9 cellular contexts compared by ENCODE assay signal in the genomic region with DNA sequence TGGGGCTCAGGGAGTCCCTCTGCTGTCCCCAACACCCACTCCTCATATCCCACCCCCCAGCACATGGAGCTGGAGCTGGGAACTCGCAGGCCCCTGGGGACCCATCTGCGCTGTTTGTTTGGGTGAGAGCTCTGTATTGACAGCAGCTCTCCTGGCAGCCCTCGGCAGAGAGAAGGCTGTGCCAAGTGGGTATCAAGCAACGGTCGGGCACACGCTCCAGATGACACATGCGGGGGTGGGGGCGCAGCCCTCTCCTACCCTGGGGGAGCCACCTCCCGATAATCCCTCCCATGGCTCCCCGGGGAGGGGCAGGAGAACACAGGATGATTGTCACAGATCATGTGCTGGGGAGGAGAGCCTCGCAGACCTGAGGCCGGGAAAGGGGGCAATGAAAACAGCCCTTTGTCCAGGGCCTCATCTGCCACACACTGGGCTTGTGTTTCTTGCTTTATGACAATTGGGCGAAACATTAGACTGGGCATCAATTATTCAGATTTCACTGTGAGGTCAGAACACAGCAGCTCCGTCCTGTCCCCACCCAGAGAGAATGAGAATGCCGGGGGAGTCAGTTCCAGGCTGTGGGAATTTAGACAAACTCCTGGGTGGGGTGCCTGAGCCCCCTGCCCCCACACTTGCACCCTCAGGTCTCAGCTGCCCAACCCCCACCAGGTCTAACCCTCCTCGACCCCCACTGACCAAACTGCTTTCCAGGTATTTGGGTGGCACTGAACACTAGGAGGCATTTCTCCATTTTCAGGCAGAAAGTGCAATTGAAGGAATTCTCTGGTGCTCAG. TPM values are rescaled to one million over a fixed set of nuclear protein-coding genes. Genes with fewer than 3 reads are reported as not detected.
DNase-seq lines count a peak whose midpoint lies in the region; ATAC-seq and TF ChIP-seq lines count a peak whose summit lies in the region.
"Had no signal": no experiment of that assay in that cellular context is flagged by ENCODE, and none has a peak within 500 bp of the region (broad histone marks: within the 10 kb centered on the region; RNA-seq: fewer than 3 reads in every experiment).

No MANE protein-coding gene starts in this region.

- H3K27me3 ChIP-seq in H7 (ENCODE audit: control insufficient read depth, insufficient read depth, low read length) = no peaks in the 10 kb centered on the region
- no peaks in the 10 kb centered on the region for H3K27me3 ChIP-seq in gastroesophageal sphincter
- H3K27me3 ChIP-seq in prostate gland (replicated peaks; ENCODE audit: insufficient read depth) = no peaks in the 10 kb centered on the region
- H3K27me3 ChIP-seq: ovary had no signal

- intact Hi-C loops in prostate gland (cut with DNase I) = no loop called here

- TF ChIP-seq CTCF in gastroesophageal sphincter (IDR thresholded peaks at IDR 0.05) = no peak
- no peak for TF ChIP-seq CTCF in prostate gland (IDR thresholded peaks at IDR 0.05)

- no peak for TF ChIP-seq POLR2A in gastroesophageal sphincter (IDR thresholded peaks at IDR 0.05)
- no peak for TF ChIP-seq POLR2A in prostate gland (IDR thresholded peaks at IDR 0.05)

- 87 to 100% methylated on average over 2 to 3 of the region's 16 CpGs for WGBS in gastroesophageal sphincter (ENCODE audit: low coverage in 1 of 2), 2 donors
- 40% methylated on average over 16 of the region's 16 CpGs for WGBS in prostate gland

- H3K4me3 ChIP-seq in H7 (ENCODE audit: insufficient read depth, low read depth, low read length) (no peak overlapping the region), gastroesophageal sphincter (no peak overlapping the region), prostate gland (no peak overlapping the region)
- H3K4me3 ChIP-seq: ovary had no signal

- peak; percentile 34 for ATAC-seq in gastroesophageal sphincter
- no peak for ATAC-seq in HG03571 (IDR thresholded peaks at IDR 0.05; ENCODE audit: unreplicated experiment)
- no peak for ATAC-seq in HG02840 (IDR thresholded peaks at IDR 0.05; ENCODE audit: low FRiP score, unreplicated experiment)
- ATAC-seq in HG02885 (IDR thresholded peaks at IDR 0.05; ENCODE audit: poor library complexity, unreplicated experiment) = no peak

- H3K4me1 ChIP-seq in gastroesophageal sphincter = no peaks in the 10 kb centered on the region
- no peaks in the 10 kb centered on the region for H3K4me1 ChIP-seq in prostate gland (replicated peaks)

- H3K36me3 ChIP-seq in H7 (replicated peaks; ENCODE audit: control insufficient read depth, insufficient read depth, low read length) (no peaks in the 10 kb centered on the region), gastroesophageal sphincter (no peaks in the 10 kb centered on the region), prostate gland (no peaks in the 10 kb centered on the region)
- H3K36me3 ChIP-seq: ovary had no signal

- H3K9me3 ChIP-seq in gastroesophageal sphincter (no peaks in the 10 kb centered on the region), prostate gland (no peaks in the 10 kb centered on the region)
- H3K9me3 ChIP-seq: ovary had no signal

- TF ChIP-seq EP300 in gastroesophageal sphincter (IDR thresholded peaks at IDR 0.05) = no peak

- H3K27ac ChIP-seq in gastroesophageal sphincter = no peak overlapping the region
- H3K27ac ChIP-seq in prostate gland = no peak overlapping the region
- H3K27ac ChIP-seq: ovary had no signal

- peak; percentile 29 for DNase-seq in H7
- peak; percentile 79 to 92 for DNase-seq in NCI-H526 (lab: John Stamatoyannopoulos, UW)
- peak; percentile 3 for DNase-seq in prostate gland (ENCODE audit: low spot score)
- DNase-seq in T1000 (lab: John Stamatoyannopoulos, UW) = no peak

RNA-seq across cellular contexts. Expression of gene KLF13, which starts 46.4 kb away (rescaled TPM):
- 29.5 and 36.5 TPM in 2 replicates for total RNA-seq in H7 (2014; rRNA removed; shearing (Covaris generic))
- total RNA-seq in gastroesophageal sphincter (100 to 1,000 TPM in 1 of 4 donors, 10 to 100 TPM in 3; 49.7 to 106 (median 76.1) TPM), prostate gland (10 to 100 TPM; 16.6 to 56.5 TPM)
